ENCODE assay signal across 10 cellular contexts in genomic region chr11:130427581-130428211, GRCh38. TPM values are rescaled to one million over a fixed set of nuclear protein-coding genes. Genes with fewer than 3 reads are reported as not detected.
DNase-seq lines count a peak whose midpoint lies in the region; ATAC-seq, FAIRE-seq and TF ChIP-seq lines count a peak whose summit lies in the region.
"Had no signal": no experiment of that assay in that cellular context is flagged by ENCODE, and none has a peak within 500 bp of the region (broad histone marks: within the 10 kb centered on the region; RNA-seq: fewer than 3 reads in every experiment).

No MANE protein-coding gene starts in this region.

- H3K79me2 ChIP-seq in HepG2 (ENCODE audit: insufficient read depth, low read length), result no peaks in the 10 kb centered on the region

- CTCF ChIA-PET in HepG2 (lab: Yijun Ruan, JAX; ENCODE audit: low intra/inter-chr PET ratio, low total read pairs), result no interaction called here

- BruUV-seq in HepG2 (replicated peaks; lab: Mats Ljungman, UMichigan), result no TSS peak

- no peaks in the 10 kb centered on the region for H3K36me3 ChIP-seq in HepG2 (replicated peaks in 1 of 2; ENCODE audit: control insufficient read depth in 1 of 2, insufficient read depth in 2 of 2, low read length in 2 of 2)
- no peaks in the 10 kb centered on the region for H3K36me3 ChIP-seq in right lobe of liver
- no peaks in the 10 kb centered on the region for H3K36me3 ChIP-seq in mucosa of descending colon (ENCODE audit: low read depth)

- no peak overlapping the region for H2AFZ ChIP-seq in HepG2 (ENCODE audit: low read length)

- POLR2A ChIA-PET in HepG2 (lab: Yijun Ruan, JAX), result no interaction called here

- intact Hi-C loops in HepG2 (cut with micrococcal nuclease; ENCODE audit: unreplicated experiment), result no loop called here
- intact Hi-C loops in right lobe of liver (cut with DNase I), result loop anchor here in 1 of 2 donors (5.0 to 10.0 kb wide), 2 partner anchors 213 to 435 kb away; no protein-coding TSS in a partner anchor
- intact Hi-C loops in dorsolateral prefrontal cortex (cut with DNase I), result loop anchor here (1.0 to 10.0 kb wide), 6 partner anchors 36 to 503 kb away; partner anchors contain the start of gene ZBTB44 (in 1 of the 2)
- intact Hi-C loops in mucosa of descending colon (cut with DNase I, micrococcal nuclease), result no loop called here

- H3K9me3 ChIP-seq in HepG2 (ENCODE audit: low read length), result no peaks in the 10 kb centered on the region
- H3K9me3 ChIP-seq in right lobe of liver, result no peaks in the 10 kb centered on the region
- no peaks in the 10 kb centered on the region for H3K9me3 ChIP-seq in mucosa of descending colon

- H3K27me3 ChIP-seq in HepG2 (ENCODE audit: control insufficient read depth in 1 of 2, insufficient read depth in 2 of 2, low read length in 2 of 2) (peaks cover 8 to 70% of the 10 kb centered on the region in 2 experiments; a peak in 4 of 5 replicates), right lobe of liver (peaks cover 6 to 13% of the 10 kb centered on the region in 2 donors), dorsolateral prefrontal cortex (peaks cover 0 to 14% (median 0%) of the 10 kb centered on the region in 45 donors)

- peak overlapping the region; percentile 5; the same call in 1 of the 2 replicates for H3K4me2 ChIP-seq in HepG2 (ENCODE audit: low read depth, low read length)

- no peak for DNase-seq in HepG2 (ENCODE audit: low spot score)
- DNase-seq in right lobe of liver, result no peak
- DNase-seq in dorsolateral prefrontal cortex, result peak in 8 of 10 donors; percentile 55 to 80 (median 65)
- DNase-seq in mucosa of descending colon, result no peak
- DNase-seq in SIG-M5 treated with dmso at 0.1 percent for 504 hours (lab: John Stamatoyannopoulos, UW; ENCODE audit: unreplicated experiment), result no peak
- no peak for DNase-seq in MV-4-11 (lab: John Stamatoyannopoulos, UW)
- DNase-seq in DMS114 treated with DMSO at 0.1 percent for 48 hours (lab: John Stamatoyannopoulos, UW; ENCODE audit: unreplicated experiment), result no peak

- ATAC-seq in HepG2, result peak; percentile 8
- no peak for ATAC-seq in right lobe of liver
- peak; percentile 19 for ATAC-seq in mucosa of descending colon
- ATAC-seq in GM19035 (IDR thresholded peaks at IDR 0.05; ENCODE audit: unreplicated experiment), result no peak

- TF ChIP-seq RAD21 in HepG2 (CRISPR knock-in tag; IDR thresholded peaks at IDR 0.05), result no peak

- no peak for TF ChIP-seq EP300 in HepG2 (IDR thresholded peaks at IDR 0.05; ENCODE audit: low read depth in 2 of 2, low read length in 2 of 2)
- no peak for TF ChIP-seq EP300 in HepG2 (CRISPR knock-in tag; IDR thresholded peaks at IDR 0.05; ENCODE audit: borderline replicate concordance)

- TF ChIP-seq CTCF in HepG2 (CRISPR knock-in tag; IDR thresholded peaks at IDR 0.05) (no peak; the same call in 1 of the 2 replicates), right lobe of liver (IDR thresholded peaks at IDR 0.05) (no peak), dorsolateral prefrontal cortex (IDR thresholded peaks at IDR 0.05 in 54 of 56, conservative IDR thresholded peaks at IDR 0.05 in 2 of 56; ENCODE audit: low read depth in 1 of 56, partially characterized antibody in 56 of 56) (peak in 53 of 56 donors; percentile 13 to 69 (median 49)), mucosa of descending colon (IDR thresholded peaks at IDR 0.05) (no peak)

- FAIRE-seq in HepG2 (lab: Jason Lieb, UNC), result no peak
- FAIRE-seq: G401.6 had no signal

- 28% methylated on average over 29 of the region's 72 CpGs for WGBS in HepG2 (ENCODE audit: low lambda C conversion rate)
- WGBS in right lobe of liver (ENCODE audit: insufficient coverage, low coverage, low lambda C conversion rate, missing lambda C conversion rate), result 0% methylated on average over 10 of the region's 72 CpGs

- H3K4me1 ChIP-seq in HepG2 (ENCODE audit: insufficient read depth, low read length), result no peaks in the 10 kb centered on the region
- H3K4me1 ChIP-seq in right lobe of liver, result peaks cover 0 to 12% (median 2%) of the 10 kb centered on the region in 4 donors
- H3K4me1 ChIP-seq in mucosa of descending colon (ENCODE audit: low read depth), result peaks cover 2% of the 10 kb centered on the region

- H3K27ac ChIP-seq in HepG2 (ENCODE audit: extremely low read length, insufficient read depth, low read length) (no peak overlapping the region), right lobe of liver (no peak overlapping the region), dorsolateral prefrontal cortex (peak overlapping the region in 53 of 59 donors; percentile 12 to 91 (median 75))

- no peaks in the 10 kb centered on the region for H4K20me1 ChIP-seq in HepG2 (ENCODE audit: insufficient read depth, low read length)

- no peak for TF ChIP-seq POLR2A in HepG2 (IDR thresholded peaks at IDR 0.05; ENCODE audit: insufficient read depth in 1 of 2, low read depth in 2 of 2, low read length in 2 of 2)
- TF ChIP-seq POLR2A in right lobe of liver (IDR thresholded peaks at IDR 0.05), result no peak

- H3K9ac ChIP-seq in HepG2 (ENCODE audit: insufficient read depth, low read depth, low read length), result no peak overlapping the region

- H3K4me3 ChIP-seq in HepG2 (replicated peaks in 1 of 3; ENCODE audit: insufficient read depth in 1 of 3, low read depth in 2 of 3, low read length in 3 of 3) (peak overlapping the region in 1 of 3 experiments; percentile 10; a peak in 1 of 6 replicates), right lobe of liver (peak overlapping the region in 1 of 3 donors; percentile 27), dorsolateral prefrontal cortex (peak overlapping the region; percentile 46 to 82 (median 66)), mucosa of descending colon (no peak overlapping the region)

- in situ Hi-C loops in HepG2 (cut with HindIII; ENCODE audit: extremely low pct_ligation_motif_present, low pct_unique_long_range_greater_than_20kb), result no loop called here

TF ChIP-seq in HepG2, 621 proteins besides CTCF, POLR2A, EP300 and RAD21 (continues in another document):
- TF ChIP-seq MTF2 (CRISPR knock-in tag; IDR thresholded peaks at IDR 0.05; ENCODE audit: borderline replicate concordance) (0 out of 2 replicates have a peak, but pooled peaks have one; percentile 19), ZNF777 (CRISPR knock-in tag; IDR thresholded peaks at IDR 0.05) (peak; percentile 53; the same call in 1 of the 2 replicates)

RNA-seq across cellular contexts. Expression of gene ADAMTS8, which starts 0.7 kb away (rescaled TPM):
- total RNA-seq in HepG2 (2016; rRNA removed; fragmentation: Illumina TruSeq; extraction: Trizol) (not detected in 2 replicates), right lobe of liver (under 1 TPM in 1 of 6 experiments, not detected in 5; 0.11 TPM), dorsolateral prefrontal cortex (10 to 100 TPM in 98 of 120 experiments, 1 to 10 TPM in 22; 6.8 to 26.1 (median 12.6) TPM), mucosa of descending colon (10 to 100 TPM in 1 of 3 donors, 1 to 10 TPM in 1, under 1 TPM in 1; 0.38 to 10.5 (median 2.6) TPM)
- total RNA-seq in HepG2 (2016; cell fraction: cytosol; rRNA removed; fragmentation: Illumina TruSeq; extraction: Trizol; ENCODE audit: low read depth), result not detected in 2 replicates
- not detected in 2 replicates for total RNA-seq in HepG2 (2016; cell fraction: insoluble cytoplasmic fraction; rRNA removed; fragmentation: Illumina TruSeq; extraction: Trizol)
- not detected in 2 replicates for total RNA-seq in HepG2 (2016; cell fraction: membrane; rRNA removed; fragmentation: Illumina TruSeq; extraction: Trizol)
- not detected in 2 replicates for total RNA-seq in HepG2 (2016; cell fraction: nucleus; rRNA removed; fragmentation: Illumina TruSeq; extraction: Trizol)
- polyA plus RNA-seq in HepG2 (2011; rRNA removed), result not detected in 2 replicates
- polyA plus RNA-seq in HepG2 (2011; cell fraction: cytosol; rRNA removed), result not detected in 2 replicates
- not detected in 2 replicates for polyA plus RNA-seq in HepG2 (2011; cell fraction: nucleus; rRNA removed)
- polyA plus RNA-seq in HepG2 (2012), result not detected in 2 replicates
- polyA plus RNA-seq in HepG2 (2016; cell fraction: cytosol; fragmentation: Illumina TruSeq; extraction: Trizol; ENCODE audit: low read depth), result not detected in 2 replicates
- polyA plus RNA-seq in HepG2 (2016; cell fraction: insoluble cytoplasmic fraction; fragmentation: Illumina TruSeq; extraction: Trizol; ENCODE audit: low read depth), result not detected in 2 replicates
- polyA plus RNA-seq in HepG2 (2016; cell fraction: membrane; fragmentation: Illumina TruSeq; extraction: Trizol; ENCODE audit: low read depth), result not detected in 2 replicates
- polyA plus RNA-seq in HepG2 (2016; cell fraction: nucleus; fragmentation: Illumina TruSeq; extraction: Trizol; ENCODE audit: insufficient read depth, low read depth), result not detected in 2 replicates
- polyA minus RNA-seq in HepG2 (2011; rRNA and poly(A)+ RNA removed; ENCODE audit: low replicate concordance), result not detected in 2 replicates
- not detected in 2 replicates for polyA minus RNA-seq in HepG2 (2011; cell fraction: cytosol; rRNA and poly(A)+ RNA removed)
- not detected in 2 replicates for polyA minus RNA-seq in HepG2 (2011; cell fraction: nucleus; rRNA and poly(A)+ RNA removed)
- polyA plus RNA-seq: IgD-negative memory B cell had no signal

RNA-seq across cellular contexts. Expression of gene ADAMTS15, which starts 20.7 kb away (rescaled TPM):
- total RNA-seq in HepG2 (2016; rRNA removed; fragmentation: Illumina TruSeq; extraction: Trizol) (0.02 TPM in 1 of 2 replicates, not detected in the other), right lobe of liver (1 to 10 TPM in 1 of 6 experiments, under 1 TPM in 4, not detected in 1; 0.19 to 1.1 (median 0.31) TPM), dorsolateral prefrontal cortex (1 to 10 TPM in 27 of 120 experiments, under 1 TPM in 93; 0.21 to 2.5 (median 0.65) TPM), mucosa of descending colon (1 to 10 TPM; 1.8 to 7.8 (median 3.5) TPM)
- total RNA-seq in HepG2 (2016; cell fraction: cytosol; rRNA removed; fragmentation: Illumina TruSeq; extraction: Trizol; ENCODE audit: low read depth), result not detected in 2 replicates
- not detected in 2 replicates for total RNA-seq in HepG2 (2016; cell fraction: insoluble cytoplasmic fraction; rRNA removed; fragmentation: Illumina TruSeq; extraction: Trizol)
- not detected in 2 replicates for total RNA-seq in HepG2 (2016; cell fraction: membrane; rRNA removed; fragmentation: Illumina TruSeq; extraction: Trizol)
- not detected in 2 replicates for total RNA-seq in HepG2 (2016; cell fraction: nucleus; rRNA removed; fragmentation: Illumina TruSeq; extraction: Trizol)
- 0.01 TPM in 1 of 2 replicates, not detected in the other for polyA plus RNA-seq in HepG2 (2011; rRNA removed)
- not detected in 2 replicates for polyA plus RNA-seq in HepG2 (2011; cell fraction: cytosol; rRNA removed)
- polyA plus RNA-seq in HepG2 (2011; cell fraction: nucleus; rRNA removed), result not detected in 2 replicates
- not detected in 2 replicates for polyA plus RNA-seq in HepG2 (2012)
- not detected in 2 replicates for polyA plus RNA-seq in HepG2 (2016; cell fraction: cytosol; fragmentation: Illumina TruSeq; extraction: Trizol; ENCODE audit: low read depth)
- not detected in 2 replicates for polyA plus RNA-seq in HepG2 (2016; cell fraction: insoluble cytoplasmic fraction; fragmentation: Illumina TruSeq; extraction: Trizol; ENCODE audit: low read depth)
- polyA plus RNA-seq in HepG2 (2016; cell fraction: membrane; fragmentation: Illumina TruSeq; extraction: Trizol; ENCODE audit: low read depth), result not detected in 2 replicates
- not detected in 2 replicates for polyA plus RNA-seq in HepG2 (2016; cell fraction: nucleus; fragmentation: Illumina TruSeq; extraction: Trizol; ENCODE audit: insufficient read depth, low read depth)
- polyA minus RNA-seq in HepG2 (2011; rRNA and poly(A)+ RNA removed; ENCODE audit: low replicate concordance), result 0.63 TPM in 1 of 2 replicates, not detected in the other
- not detected in 2 replicates for polyA minus RNA-seq in HepG2 (2011; cell fraction: cytosol; rRNA and poly(A)+ RNA removed)
- not detected in 2 replicates for polyA minus RNA-seq in HepG2 (2011; cell fraction: nucleus; rRNA and poly(A)+ RNA removed)
- polyA plus RNA-seq: IgD-negative memory B cell had no signal

Comparison
In these comparisons a context has a peak if more than half of its experiments do, and no peak if none do; other contexts are left out.
1. ATAC-seq: peak in HepG2 (single experiment) and mucosa of descending colon (single experiment); none in right lobe of liver (0 of 4) and GM19035 (single experiment).
2. DNase-seq: peak in dorsolateral prefrontal cortex (8 of 10); none in HepG2 (single experiment), right lobe of liver (0 of 3), mucosa of descending colon (0 of 3), SIG-M5 treated with dmso at 0.1 percent for 504 hours (single experiment), MV-4-11 (single experiment) and DMS114 treated with DMSO at 0.1 percent for 48 hours (single experiment).
3. H3K27ac ChIP-seq: peak in dorsolateral prefrontal cortex (53 of 59); none in HepG2 (single experiment) and right lobe of liver (0 of 3).
4. CTCF ChIP-seq: peak in dorsolateral prefrontal cortex (53 of 56); none in HepG2 (single experiment), right lobe of liver (0 of 4) and mucosa of descending colon (single experiment).
5. intact Hi-C loops: an anchor here in dorsolateral prefrontal cortex (1.0 to 10.0 kb wide); none called in HepG2 and mucosa of descending colon.